Comparison of ENCODE assay signal across 21 cellular contexts in genomic region chr13:36212789-36213188, GRCh38. TPM values are rescaled to one million over a fixed set of nuclear protein-coding genes. Genes with fewer than 3 reads are reported as not detected.
"Had no signal": no experiment of that assay in that cellular context is flagged by ENCODE, and none has a peak within 500 bp of the region (broad histone marks: within the 10 kb centered on the region; RNA-seq: fewer than 3 reads in every experiment).

No MANE protein-coding gene starts in this region.

- H3K36me3 ChIP-seq: colonic mucosa, esophagus muscularis mucosa, pancreas, stomach, upper lobe of left lung had no signal

- H3K4me1 ChIP-seq: colonic mucosa, esophagus muscularis mucosa, pancreas, stomach, testis, upper lobe of left lung had no signal

- DNase-seq: activated B cell treated with CpG ODN at 0.5 μM for 24 hours; activated CD4-positive, alpha-beta T cell treated with anti-CD3 and anti-CD28 coated beads, Interleukin-2, amount 10 ng/mL, durations not matched to agents 24 days and 14 days; activated CD8-positive, alpha-beta memory T cell treated with anti-CD3 and anti-CD28 coated beads, Interleukin-2, amount 50 U/mL, for 4 hours; activated CD8-positive, alpha-beta T cell treated with anti-CD3 and anti-CD28 coated beads, Interleukin-2, amount 10 ng/mL, durations not matched to agents 7 days and 5 days; activated gamma-delta T cell; activated T-cell treated with anti-CD3 and anti-CD28 coated beads, Interleukin-2, amount 50 U/mL, for 48 hours; amniotic stem cell; central memory CD4-positive, alpha-beta T cell; colonic mucosa; foreskin fibroblast; hippocampal formation; kidney glomerular epithelial cell; pancreas; stimulated activated CD4-positive, alpha-beta T cell treated with anti-CD3 and anti-CD28 coated beads, Interleukin-12 subunit alpha, Interleukin-12 subunit beta, amount 100 ng/mL, for 4 hours; stimulated activated CD4-positive, alpha-beta T cell treated with anti-CD3 and anti-CD28 coated beads, Interleukin-2, amount 100 ng/mL, for 24 hours; stomach; T-helper 17 cell; testis; upper lobe of left lung had no signal

- ATAC-seq: activated CD8-positive, alpha-beta T cell treated with anti-CD3 and anti-CD28 coated beads, Interleukin-2, amount 10 ng/mL, durations not matched to agents 7 days and 5 days; pancreas; T-helper 17 cell had no signal

- H3K4me3 ChIP-seq: colonic mucosa, esophagus muscularis mucosa, pancreas, stomach, testis, upper lobe of left lung had no signal

- H3K27ac ChIP-seq: colonic mucosa, esophagus muscularis mucosa, pancreas, stomach, testis, upper lobe of left lung had no signal

- H3K9me3 ChIP-seq: colonic mucosa, esophagus muscularis mucosa, pancreas, testis had no signal

- H3K27me3 ChIP-seq: colonic mucosa, esophagus muscularis mucosa, pancreas, stomach, testis, upper lobe of left lung had no signal

RNA-seq across cellular contexts. Expression of gene SOHLH2, which starts 1.6 kb away (rescaled TPM):
- total RNA-seq: activated B cell treated with CpG ODN at 0.5 μM for 24 hours; activated CD4-positive, alpha-beta T cell treated with anti-CD3 and anti-CD28 coated beads, Interleukin-2, amount 10 ng/mL, durations not matched to agents 24 days and 14 days; activated CD8-positive, alpha-beta T cell treated with anti-CD3 and anti-CD28 coated beads, Interleukin-2, amount 10 ng/mL, durations not matched to agents 7 days and 5 days; esophagus muscularis mucosa; T-helper 17 cell had no signal
- polyA plus RNA-seq: liver had no signal
